Comparison of ENCODE assay signal across 19 cellular contexts in the genomic region with DNA sequence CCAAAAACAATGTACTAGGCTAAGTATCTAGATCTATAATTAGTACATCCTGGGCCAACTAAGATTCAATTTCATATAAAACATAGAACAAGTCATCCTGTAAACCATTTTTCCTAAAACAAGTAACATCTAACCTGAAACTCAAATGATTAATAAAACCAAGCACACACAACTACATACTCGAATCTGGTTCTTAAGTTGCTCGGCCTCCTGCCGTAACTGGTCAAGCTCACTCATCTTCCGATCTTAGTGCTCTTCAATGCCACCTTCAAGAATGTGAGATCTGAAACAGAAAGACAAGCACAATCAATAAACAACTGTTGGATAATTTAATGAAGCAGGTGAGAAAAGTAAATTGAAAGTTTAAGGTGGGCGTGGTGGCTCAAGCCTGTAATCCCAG. TPM values are rescaled to one million over a fixed set of nuclear protein-coding genes. Genes with fewer than 3 reads are reported as not detected.
DNase-seq lines count a peak whose midpoint lies in the region; ATAC-seq and TF ChIP-seq lines count a peak whose summit lies in the region.
"Had no signal": no experiment of that assay in that cellular context is flagged by ENCODE, and none has a peak within 500 bp of the region (broad histone marks: within the 10 kb centered on the region; RNA-seq: fewer than 3 reads in every experiment).

No MANE protein-coding gene starts in this region.

- in situ Hi-C loops in transverse colon (cut with MboI; ENCODE audit: low pct_ligation_motif_present in 1 of 4, low pct_unique_long_range_greater_than_20kb in 1 of 4, low sequenced_read_pairs in 3 of 4): no loop called here

- no peak for DNase-seq in T-helper 2 cell treated with Interferon-gamma antibody and Interleukin-4, amounts not matched to agents 5 μg/mL and 100 μg/mL, for 36 hours (ENCODE audit: low spot score)
- DNase-seq in T-helper 2 cell (no peak), HFFc6 (no peak), NCI-H774 (lab: John Stamatoyannopoulos, UW) (no peak), transverse colon (no peak)
- DNase-seq in activated naive CD4-positive, alpha-beta T cell treated with anti-CD3 and anti-CD28 coated beads, Interleukin-2, amount 50 U/mL, for 72 hours (ENCODE audit: low spot score in 2 of 2): no peak
- no peak for DNase-seq in naive thymus-derived CD8-positive, alpha-beta T cell
- DNase-seq: activated CD4-positive, CD25-positive, alpha-beta regulatory T cell; central memory CD4-positive, alpha-beta T cell; heart left ventricle; Kasumi-1; NCI-H1092; NCI-H2081; posterior cingulate gyrus; SHP77; stimulated activated CD4-positive, alpha-beta T cell treated with anti-CD3 and anti-CD28 coated beads, Interleukin-2, amount 100 ng/mL, for 24 hours; testis had no signal

- ATAC-seq in activated naive CD4-positive, alpha-beta T cell treated with anti-CD3 and anti-CD28 coated beads, Interleukin-2, amount 50 U/mL, for 72 hours: peak in 1 of 2 donors; percentile 68
- ATAC-seq in naive thymus-derived CD8-positive, alpha-beta T cell: no peak
- no peak for ATAC-seq in HG02938 (IDR thresholded peaks at IDR 0.05; ENCODE audit: unreplicated experiment)
- ATAC-seq: heart left ventricle had no signal

- TF ChIP-seq POLR2A in transverse colon (IDR thresholded peaks at IDR 0.05): no peak

- H3K4me3 Mint-ChIP-seq in T-helper 2 cell treated with Interferon-gamma antibody and Interleukin-4, amounts not matched to agents 5 μg/mL and 100 μg/mL, for 36 hours: peak overlapping the region; percentile 21
- no peak overlapping the region for H3K4me3 Mint-ChIP-seq in HFFc6
- H3K4me3 Mint-ChIP-seq in naive thymus-derived CD8-positive, alpha-beta T cell: no peak overlapping the region

- peaks cover 0 to 22% (median 10%) of the 10 kb centered on the region in 4 donors for H3K4me1 ChIP-seq in transverse colon
- H3K4me1 ChIP-seq: testis had no signal

- no peaks in the 10 kb centered on the region for H3K9me3 ChIP-seq in transverse colon
- H3K9me3 ChIP-seq: heart left ventricle, testis had no signal

- H3K27ac ChIP-seq in transverse colon: no peak overlapping the region
- H3K27ac ChIP-seq: 22Rv1, heart left ventricle, testis had no signal

- H3K36me3 Mint-ChIP-seq in T-helper 2 cell treated with Interferon-gamma antibody and Interleukin-4, amounts not matched to agents 5 μg/mL and 100 μg/mL, for 36 hours (ENCODE audit: low read depth): peaks cover 33% of the 10 kb centered on the region
- H3K36me3 Mint-ChIP-seq in HFFc6 (ENCODE audit: low read depth): peaks cover 18% of the 10 kb centered on the region
- H3K36me3 Mint-ChIP-seq in activated naive CD4-positive, alpha-beta T cell treated with anti-CD3 and anti-CD28 coated beads, Interleukin-2, amount 50 U/mL, for 72 hours: peaks cover 0 to 9% of the 10 kb centered on the region in 2 donors
- H3K36me3 Mint-ChIP-seq in naive thymus-derived CD8-positive, alpha-beta T cell: peaks cover 0 to 56% (median 7%) of the 10 kb centered on the region in 3 donors

- WGBS in transverse colon (ENCODE audit: low coverage in 1 of 2), 2 donors: 92 to 94% methylated on average over 5 of the region's 5 CpGs

- TF ChIP-seq EP300 in transverse colon (IDR thresholded peaks at IDR 0.05; ENCODE audit: low read depth): no peak

- intact Hi-C loops in transverse colon (cut with DNase I; ENCODE audit: low total_unique reads): no loop called here

- H3K4me3 ChIP-seq in transverse colon: no peak overlapping the region
- H3K4me3 ChIP-seq: heart left ventricle, testis had no signal

- TF ChIP-seq CTCF in HFFc6 (IDR thresholded peaks at IDR 0.05) (no peak), transverse colon (IDR thresholded peaks at IDR 0.05) (no peak)

- peak overlapping the region; percentile 42 for H3K27ac Mint-ChIP-seq in T-helper 2 cell treated with Interferon-gamma antibody and Interleukin-4, amounts not matched to agents 5 μg/mL and 100 μg/mL, for 36 hours
- H3K27ac Mint-ChIP-seq in HFFc6: peak overlapping the region; percentile 19; the same call in 1 of the 2 replicates
- peak overlapping the region; percentile 53 to 79 for H3K27ac Mint-ChIP-seq in activated naive CD4-positive, alpha-beta T cell treated with anti-CD3 and anti-CD28 coated beads, Interleukin-2, amount 50 U/mL, for 72 hours
- peak overlapping the region in 8 of 10 donors; percentile 2 to 79 (median 33) for H3K27ac Mint-ChIP-seq in naive thymus-derived CD8-positive, alpha-beta T cell

- no peaks in the 10 kb centered on the region for H3K27me3 ChIP-seq in transverse colon
- H3K27me3 ChIP-seq: heart left ventricle, testis had no signal

- no peaks in the 10 kb centered on the region for H3K27me3 Mint-ChIP-seq in T-helper 2 cell treated with Interferon-gamma antibody and Interleukin-4, amounts not matched to agents 5 μg/mL and 100 μg/mL, for 36 hours (ENCODE audit: low read depth)
- H3K27me3 Mint-ChIP-seq in HFFc6 (ENCODE audit: insufficient read depth): peaks cover 4% of the 10 kb centered on the region
- H3K27me3 Mint-ChIP-seq in naive thymus-derived CD8-positive, alpha-beta T cell: no peaks in the 10 kb centered on the region

- H3K9me3 Mint-ChIP-seq in T-helper 2 cell treated with Interferon-gamma antibody and Interleukin-4, amounts not matched to agents 5 μg/mL and 100 μg/mL, for 36 hours: no peaks in the 10 kb centered on the region
- H3K9me3 Mint-ChIP-seq in HFFc6: no peaks in the 10 kb centered on the region
- no peaks in the 10 kb centered on the region for H3K9me3 Mint-ChIP-seq in activated naive CD4-positive, alpha-beta T cell treated with anti-CD3 and anti-CD28 coated beads, Interleukin-2, amount 50 U/mL, for 72 hours
- no peaks in the 10 kb centered on the region for H3K9me3 Mint-ChIP-seq in naive thymus-derived CD8-positive, alpha-beta T cell

- H3K4me1 Mint-ChIP-seq in T-helper 2 cell treated with Interferon-gamma antibody and Interleukin-4, amounts not matched to agents 5 μg/mL and 100 μg/mL, for 36 hours (ENCODE audit: low read depth): peaks cover 28% of the 10 kb centered on the region
- peaks cover 41% of the 10 kb centered on the region for H3K4me1 Mint-ChIP-seq in HFFc6 (ENCODE audit: low read depth)
- H3K4me1 Mint-ChIP-seq in naive thymus-derived CD8-positive, alpha-beta T cell: peaks cover 6 to 37% (median 18%) of the 10 kb centered on the region in 4 donors

- POLR2A ChIA-PET in naive thymus-derived CD8-positive, alpha-beta T cell (lab: Charles Lee): no interaction called here

- H3K36me3 ChIP-seq in transverse colon: peaks cover 0 to 14% (median 0%) of the 10 kb centered on the region in 4 donors

RNA-seq across cellular contexts. Expression of a gene that starts 46.9 kb away (rescaled TPM):
- total RNA-seq in HFFc6 (2021; fragmentation: NEBNext Ultra II Directional; extraction: Animal tissue kit (Norgen Biotek cat#: 25700)): 10 to 100 TPM; 50.3 to 68.8 (median 54.8) TPM
- 10 to 100 TPM; 64.7 to 67.6 TPM for total RNA-seq in activated naive CD4-positive, alpha-beta T cell treated with anti-CD3 and anti-CD28 coated beads, Interleukin-2, amount 50 U/mL, for 72 hours
- total RNA-seq in naive thymus-derived CD8-positive, alpha-beta T cell: 10 to 100 TPM; 47.3 to 53.9 TPM
- 10 to 100 TPM; 18.3 to 25.4 (median 19.7) TPM for polyA plus RNA-seq in naive thymus-derived CD8-positive, alpha-beta T cell
- 100 to 1,000 TPM; 129 to 191 (median 152) TPM for total RNA-seq in transverse colon
